ENCODE assay signal across 1 cellular context in genomic region chr17:37405955-37406634, GRCh38.
TF ChIP-seq lines count a peak whose summit lies in the region.

No MANE protein-coding gene starts in this region.

TF ChIP-seq in K562, 482 proteins besides CTCF, POLR2A, EP300 and RAD21 (continued from another document and continues in another):
- TF ChIP-seq ZNF592 (IDR thresholded peaks at IDR 0.05) (peak; percentile 40; the same call in 1 of the 2 replicates), ILK (tag; IDR thresholded peaks at IDR 0.05; ENCODE audit: borderline replicate concordance, low read depth) (no peak), NR4A1 (CRISPR knock-in tag; IDR thresholded peaks at IDR 0.05) (no peak), NR4A1 (tag; IDR thresholded peaks at IDR 0.05) (no peak), CREB3 (tag; conservative IDR thresholded peaks at IDR 0.05; ENCODE audit: low read depth) (no peak), FOXO4 (CRISPR knock-in tag; IDR thresholded peaks at IDR 0.05) (no peak), ARID4B (CRISPR knock-in tag; IDR thresholded peaks at IDR 0.05) (peak; percentile 42; the same call in 1 of the 2 replicates), ZNF253 (CRISPR knock-in tag; conservative IDR thresholded peaks at IDR 0.05) (no peak), GATAD2B (IDR thresholded peaks at IDR 0.05; ENCODE audit: borderline replicate concordance) (no peak), ZNF707 (CRISPR knock-in tag; conservative IDR thresholded peaks at IDR 0.05) (no peak), CTCFL (IDR thresholded peaks at IDR 0.05; ENCODE audit: borderline replicate concordance, insufficient read depth, low read depth, low read length, poor library complexity, severe bottlenecking) (no peak), ZBTB2 (IDR thresholded peaks at IDR 0.05) (0 out of 2 replicates have a peak, but pooled peaks have one; percentile 58), ZNF12 (CRISPR knock-in tag; IDR thresholded peaks at IDR 0.05) (no peak), ZC3H4 (CRISPR knock-in tag; IDR thresholded peaks at IDR 0.05; ENCODE audit: borderline replicate concordance) (peak; percentile 71; the same call in 1 of the 2 replicates), CEBPG (CRISPR knock-in tag; IDR thresholded peaks at IDR 0.05) (no peak), CEBPG (tag; conservative IDR thresholded peaks at IDR 0.05 in 1 of 2, IDR thresholded peaks at IDR 0.05 in 1 of 2) (no peak), ZNF146 (CRISPR knock-in tag; IDR thresholded peaks at IDR 0.05; ENCODE audit: unreplicated experiment) (no peak), KLF13 (tag; IDR thresholded peaks at IDR 0.05; ENCODE audit: borderline replicate concordance, low read depth) (no peak), ZNF561 (CRISPR knock-in tag; conservative IDR thresholded peaks at IDR 0.05) (no peak), SUPT5H (IDR thresholded peaks at IDR 0.05) (0 out of 2 replicates have a peak, but pooled peaks have one; percentile 44), ZFP91 (CRISPR knock-in tag; IDR thresholded peaks at IDR 0.05) (no peak), FOXJ2 (tag; IDR thresholded peaks at IDR 0.05) (no peak), HEY1 (CRISPR knock-in tag; IDR thresholded peaks at IDR 0.05; ENCODE audit: borderline replicate concordance) (no peak), KDM1A (IDR thresholded peaks at IDR 0.05) (no peak), USF1 (CRISPR knock-in tag; IDR thresholded peaks at IDR 0.05) (no peak), STAT5A (IDR thresholded peaks at IDR 0.05; ENCODE audit: borderline replicate concordance, low read length) (no peak), BRD9 (IDR thresholded peaks at IDR 0.05; ENCODE audit: low read depth, partially characterized antibody) (no peak), ZNF507 (tag; conservative IDR thresholded peaks at IDR 0.05) (no peak), NKRF (IDR thresholded peaks at IDR 0.05; ENCODE audit: borderline replicate concordance) (peak; percentile 80), AFF4 (CRISPR knock-in tag; IDR thresholded peaks at IDR 0.05) (no peak)
